ENCODE assay signal across 14 cellular contexts in genomic region chr19:48750771-48751504, GRCh38. TPM values are rescaled to one million over a fixed set of nuclear protein-coding genes. Genes with fewer than 3 reads are reported as not detected.
DNase-seq lines count a peak whose midpoint lies in the region; ATAC-seq and TF ChIP-seq lines count a peak whose summit lies in the region.
"Had no signal": no experiment of that assay in that cellular context is flagged by ENCODE, and none has a peak within 500 bp of the region (broad histone marks: within the 10 kb centered on the region; RNA-seq: fewer than 3 reads in every experiment).

No MANE protein-coding gene starts in this region.

- H3K9me3 ChIP-seq in lung (ENCODE audit: control insufficient read depth in 2 of 2, insufficient read depth in 1 of 2, low read length in 1 of 2) = peaks cover 0 to 2% of the 10 kb centered on the region in 2 donors

- ATAC-seq in lung (ENCODE audit: insufficient read depth, low FRiP score) (no peak), HG02623 (IDR thresholded peaks at IDR 0.05; ENCODE audit: unreplicated experiment) (no peak), HG02678 (IDR thresholded peaks at IDR 0.05; ENCODE audit: unreplicated experiment) (no peak), HG03378 (IDR thresholded peaks at IDR 0.05; ENCODE audit: unreplicated experiment) (no peak)

- H3K4me3 Mint-ChIP-seq in Calu3 (ENCODE audit: low read depth, unreplicated experiment) = peak overlapping the region; percentile 14
- H3K4me3 Mint-ChIP-seq: HFFc6 had no signal

- intact Hi-C loops in Calu3 (cut with micrococcal nuclease; ENCODE audit: unreplicated experiment) = no loop called here

- H3K27ac Mint-ChIP-seq in Calu3 (ENCODE audit: unreplicated experiment) = no peak overlapping the region
- H3K27ac Mint-ChIP-seq: HFFc6 had no signal

- H3K27me3 Mint-ChIP-seq in Calu3 (ENCODE audit: unreplicated experiment) = no peaks in the 10 kb centered on the region

- no peak for DNase-seq in Calu3
- no peak for DNase-seq in lung (ENCODE audit: low spot score)
- DNase-seq in COR-L47 (lab: John Stamatoyannopoulos, UW) = no peak
- DNase-seq: HFFc6; stimulated activated CD4-positive, alpha-beta T cell treated with anti-CD3 and anti-CD28 coated beads, Interleukin-4, amount 100 ng/mL, for 1 hour had no signal

- CTCF ChIA-PET in Calu3 (lab: Charles Lee) = no interaction called here

- H3K27me3 ChIP-seq in lung (ENCODE audit: control insufficient read depth, insufficient read depth) = no peaks in the 10 kb centered on the region

- H3K4me3 ChIP-seq in lung = peak overlapping the region; percentile 3
- H3K4me3 ChIP-seq: hepatocyte had no signal

- peaks cover 0 to 5% of the 10 kb centered on the region in 2 donors for H3K4me1 ChIP-seq in lung (ENCODE audit: control insufficient read depth in 2 of 2, insufficient read depth in 2 of 2, low read length in 2 of 2)

- H3K36me3 ChIP-seq in lung (ENCODE audit: control insufficient read depth in 2 of 2, insufficient read depth in 2 of 2, low read length in 2 of 2) = peaks cover 0 to 10% of the 10 kb centered on the region in 2 donors

- H3K36me3 Mint-ChIP-seq in Calu3 (ENCODE audit: insufficient read depth, unreplicated experiment) = peaks cover 36% of the 10 kb centered on the region

- BruUV-seq in Calu3 (replicated peaks; lab: Mats Ljungman, UMichigan) = no TSS peak

- H3K9me3 Mint-ChIP-seq in Calu3 (ENCODE audit: low read depth, unreplicated experiment) = no peaks in the 10 kb centered on the region
- H3K9me3 Mint-ChIP-seq: HFFc6 had no signal

- 78 to 81% methylated on average over 29 of the region's 29 CpGs for WGBS in lung, 2 donors

- TF ChIP-seq CTCF in 22Rv1 (IDR thresholded peaks at IDR 0.05) (no peak), Calu3 (IDR thresholded peaks at IDR 0.05; ENCODE audit: unreplicated experiment) (no peak), VCaP (conservative IDR thresholded peaks at IDR 0.05) (no peak), lung (IDR thresholded peaks at IDR 0.05; ENCODE audit: control extremely low read depth, extremely low read depth) (no peak)

- peaks cover 22% of the 10 kb centered on the region for H3K4me1 Mint-ChIP-seq in Calu3 (ENCODE audit: low read depth, unreplicated experiment)

- H3K27ac ChIP-seq in 22Rv1 = peak overlapping the region; percentile 91; the same call in 1 of the 2 replicates
- peak overlapping the region; percentile 93 for H3K27ac ChIP-seq in VCaP
- no peak overlapping the region for H3K27ac ChIP-seq in lung (ENCODE audit: low read depth in 1 of 2, low read length in 1 of 2)
- H3K27ac ChIP-seq: hepatocyte had no signal

RNA-seq across cellular contexts. Expression of gene FUT1, which starts 1.5 kb away (rescaled TPM):
- total RNA-seq in Calu3 (2022) (2.6 and 2.9 TPM in 2 replicates), lung (10 to 100 TPM in 1 of 2 donors, 1 to 10 TPM in 1; 5.1 to 12.4 TPM)
- 1 to 10 TPM; 5.5 to 8.6 TPM for polyA plus RNA-seq in lung

RNA-seq across cellular contexts. Expression of gene IZUMO1, which starts 4.2 kb away (rescaled TPM):
- 0.31 and 0.42 TPM in 2 replicates for total RNA-seq in Calu3 (2022)
- 1 to 10 TPM; 1.2 to 3.1 TPM for total RNA-seq in lung
- polyA plus RNA-seq in lung = 1 to 10 TPM in 1 of 2 donors, under 1 TPM in 1; 0.97 to 2.4 TPM
- total RNA-seq: HFFc6, OCI-LY7 had no signal
- polyA plus RNA-seq: BJ had no signal

RNA-seq across cellular contexts. Expression of gene FGF21, which starts 4.4 kb away (rescaled TPM):
- total RNA-seq in Calu3 (2022) (not detected in 2 replicates), lung (not detected)
- not detected for polyA plus RNA-seq in lung
- total RNA-seq: hepatocyte, HFFc6, OCI-LY7, subcutaneous adipose tissue had no signal
- polyA plus RNA-seq: BJ, hepatocyte had no signal

RNA-seq across cellular contexts. Expression of gene RASIP1, which starts 10.5 kb away (rescaled TPM):
- total RNA-seq in Calu3 (2022) (0.09 and 0.29 TPM in 2 replicates), lung (10 to 100 TPM; 26.2 to 32.8 TPM)
- 10 to 100 TPM; 24.7 to 37.9 TPM for polyA plus RNA-seq in lung

RNA-seq across cellular contexts. Expression of gene MAMSTR, which starts 31.4 kb away (rescaled TPM):
- total RNA-seq in Calu3 (2022) = 1.7 TPM in 2 replicates
- total RNA-seq in lung = 1 to 10 TPM; 1.3 to 1.5 TPM
- 1 to 10 TPM in 1 of 2 donors, under 1 TPM in 1; 0.48 to 1.2 TPM for polyA plus RNA-seq in lung

Comparison
In these comparisons a context has a peak if more than half of its experiments do, and no peak if none do; other contexts are left out.
1. H3K27ac ChIP-seq: peak in 22Rv1 (single experiment) and VCaP (single experiment); none in lung (0 of 2).